ENCODE assay signal across 8 cellular contexts in the genomic region with DNA sequence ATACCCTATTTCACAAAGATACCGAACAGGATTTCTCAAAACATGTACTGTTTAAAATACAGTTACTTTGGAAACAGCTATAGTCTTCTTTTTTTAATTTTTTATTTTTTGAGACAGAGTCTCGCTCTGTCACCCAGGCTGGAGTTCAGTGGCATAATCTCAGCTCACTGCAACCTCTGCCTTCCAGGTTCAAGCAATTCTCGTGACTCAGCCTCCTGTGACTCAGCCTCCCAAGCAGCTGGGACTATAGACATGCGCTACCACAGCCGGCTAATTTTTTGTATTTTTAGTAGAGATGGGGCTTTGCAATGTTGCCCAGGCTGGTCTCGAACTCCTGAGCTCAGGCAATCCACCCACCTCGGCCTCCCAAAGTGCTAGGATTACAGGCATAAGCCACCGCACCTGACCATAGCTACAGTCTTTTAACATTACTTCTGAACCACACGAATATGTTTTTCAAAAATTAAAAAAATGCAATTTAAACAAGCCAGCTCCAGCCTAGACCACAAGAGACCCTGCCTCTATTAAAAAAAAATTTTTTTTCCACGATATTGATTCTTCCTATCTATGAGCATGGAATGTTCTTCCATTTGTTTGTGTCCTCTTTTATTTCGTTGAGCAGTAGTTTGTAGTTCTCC.
A peak's percentile ranks its signal among the peaks of the same experiment; 100 is the strongest.
DNase-seq lines count a peak whose midpoint lies in the region; ATAC-seq and TF ChIP-seq lines count a peak whose summit lies in the region.
"Not testable (repeated sequence)": the region's sequence is repeated elsewhere in the genome, so short reads cannot be mapped to it uniquely, and the experiment has no call there.

No MANE protein-coding gene starts in this region.

- peak overlapping the region; percentile 50; the same call in 1 of the 2 replicates for H3K4me2 ChIP-seq in OCI-LY7 (ENCODE audit: low read length)

- peak; percentile 79 for DNase-seq in AG10803 (ENCODE audit: low read depth)
- DNase-seq in HK-2 (ENCODE audit: unreplicated experiment), result peak; percentile 67
- DNase-seq in OCI-LY7 (ENCODE audit: low spot score); Right ventricle myocardium superior: not testable (repeated sequence)
- DNase-seq in activated CD4-positive, alpha-beta T cell treated with anti-CD3 and anti-CD28 coated beads for 48 hours, result peak; percentile 18
- DNase-seq in dermis blood vessel endothelial cell, result peak; percentile 91
- DNase-seq in mucosa of gallbladder (ENCODE audit: low spot score), result peak; percentile 16
- peak; percentile 18 for DNase-seq in stimulated activated CD4-positive, alpha-beta T cell treated with anti-CD3 and anti-CD28 coated beads, Interleukin-15, amount 100 ng/mL, for 24 hours

- peaks cover 11% of the 10 kb centered on the region; the same call in 1 of the 2 replicates for H3K36me3 ChIP-seq in OCI-LY7 (ENCODE audit: insufficient read depth, low read length)

- H3K27ac ChIP-seq in OCI-LY7 (ENCODE audit: low read depth, low read length, poor library complexity, severe bottlenecking), result not testable (repeated sequence)

- peak; percentile 61 for ATAC-seq in Right ventricle myocardium superior (ENCODE audit: poor library complexity)

- TF ChIP-seq CTCF in AG10803 (conservative IDR thresholded peaks at IDR 0.05; ENCODE audit: low read length); OCI-LY7 (conservative IDR thresholded peaks at IDR 0.05; ENCODE audit: low read length): not testable (repeated sequence)

- not testable (repeated sequence) for BruUV-seq in OCI-LY7 (replicated peaks; lab: Mats Ljungman, UMichigan)

- not testable (repeated sequence) for H3K4me3 ChIP-seq in AG10803 (ENCODE audit: low read length); OCI-LY7 (ENCODE audit: low read depth, low read length, poor library complexity, severe bottlenecking)

- not testable (repeated sequence) for H2AFZ ChIP-seq in OCI-LY7 (ENCODE audit: low read length)

- not testable (repeated sequence) for H3K9me2 ChIP-seq in OCI-LY7 (ENCODE audit: insufficient read depth, low read length)

- H3K4me1 ChIP-seq in OCI-LY7 (ENCODE audit: insufficient read depth, low read length, poor library complexity, severe bottlenecking), result peaks cover 22% of the 10 kb centered on the region

- intact Hi-C loops in OCI-LY7 (cut with micrococcal nuclease; ENCODE audit: unreplicated experiment); Right ventricle myocardium superior (cut with DNase I): not testable (repeated sequence)

- H3K9me3 ChIP-seq in OCI-LY7 (ENCODE audit: low read length), result not testable (repeated sequence)

- POLR2A ChIA-PET in OCI-LY7 (lab: Charles Lee), result not testable (repeated sequence)

- H3K79me2 ChIP-seq in OCI-LY7 (ENCODE audit: insufficient read depth, low read depth, low read length), result peaks cover 14% of the 10 kb centered on the region; the same call in 1 of the 2 replicates

- not testable (repeated sequence) for H4K20me1 ChIP-seq in OCI-LY7 (ENCODE audit: insufficient read depth, low read length)

- CTCF ChIA-PET in OCI-LY7 (lab: Charles Lee; ENCODE audit: unreplicated experiment), result not testable (repeated sequence)
